In the genomic region with DNA sequence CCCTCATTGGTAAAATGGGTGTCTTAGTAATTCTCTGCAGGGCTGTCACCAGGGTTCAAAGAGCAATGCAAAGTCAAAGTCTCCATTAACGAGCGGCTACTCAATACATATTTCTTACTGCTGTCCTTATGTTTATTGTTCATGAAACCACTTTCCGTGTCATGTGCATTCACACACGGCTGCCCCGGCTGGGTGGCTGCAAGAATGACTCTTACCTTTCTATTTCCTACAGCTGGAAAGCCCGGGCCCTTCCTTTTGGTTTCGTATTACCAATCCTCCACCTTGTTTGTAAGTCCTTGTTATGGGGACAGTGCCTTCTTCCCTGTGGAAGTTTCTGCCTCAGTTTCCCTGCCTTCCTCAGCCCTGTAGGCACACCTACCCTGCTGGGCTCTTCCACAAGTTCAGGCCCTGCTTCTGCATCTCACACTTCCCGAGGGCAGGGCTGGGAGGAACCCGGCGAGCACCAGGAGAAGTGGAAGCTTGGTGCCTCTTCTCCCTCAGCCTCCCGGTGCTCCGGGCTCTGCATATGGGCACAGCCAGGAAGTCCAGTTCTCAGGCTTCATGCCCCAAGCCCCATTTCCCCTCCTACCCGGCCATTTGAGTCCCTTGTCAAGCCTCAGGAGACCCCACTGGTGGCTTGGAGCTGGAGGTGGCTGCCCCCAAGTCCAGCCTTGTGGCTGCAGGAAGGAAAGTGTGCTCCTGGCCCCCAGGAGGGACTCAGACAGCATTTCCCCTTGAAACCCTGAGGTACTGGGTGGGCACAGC, we compare ENCODE assay signal across 12 cellular contexts. TPM values are rescaled to one million over a fixed set of nuclear protein-coding genes. Genes with fewer than 3 reads are reported as not detected.
DNase-seq lines count a peak whose midpoint lies in the region; ATAC-seq and TF ChIP-seq lines count a peak whose summit lies in the region.
"Had no signal": no experiment of that assay in that cellular context is flagged by ENCODE, and none has a peak within 500 bp of the region (broad histone marks: within the 10 kb centered on the region; RNA-seq: fewer than 3 reads in every experiment).

No MANE protein-coding gene starts in this region.

- no peak overlapping the region for H3K27ac ChIP-seq in transverse colon
- H3K27ac ChIP-seq: stomach had no signal

- H3K27me3 ChIP-seq in transverse colon, result no peaks in the 10 kb centered on the region
- H3K27me3 ChIP-seq: stomach had no signal

- H3K36me3 Mint-ChIP-seq in activated CD8-positive, alpha-beta T cell treated with anti-CD3 and anti-CD28 coated beads, Interleukin-2, amount 10 ng/mL, durations not matched to agents 7 days and 5 days (ENCODE audit: low read depth), result peaks cover 74% of the 10 kb centered on the region

- CTCF ChIA-PET in GM10248 (lab: Yijun Ruan, JAX), result interaction anchor here (1.6 to 3.5 kb wide), 3 partner anchors 18 to 39 kb away, joined by 3 to 17 read pairs (median 6); a partner anchor contains a TSS
- CTCF ChIA-PET in activated CD8-positive, alpha-beta T cell treated with anti-CD3 and anti-CD28 coated beads, Interleukin-2, amount 10 ng/mL, durations not matched to agents 7 days and 5 days (lab: Charles Lee), result interaction anchor here (1.6 kb wide), 1 partner anchor 18 kb away, joined by 9 read pairs; a partner anchor contains a TSS

- H3K4me3 ChIP-seq in transverse colon, result no peak overlapping the region
- H3K4me3 ChIP-seq: stomach had no signal

- TF ChIP-seq EP300 in transverse colon (IDR thresholded peaks at IDR 0.05; ENCODE audit: low read depth), result no peak

- peak overlapping the region; percentile 13 for H3K27ac Mint-ChIP-seq in activated CD8-positive, alpha-beta T cell treated with anti-CD3 and anti-CD28 coated beads, Interleukin-2, amount 10 ng/mL, durations not matched to agents 7 days and 5 days

- WGBS in transverse colon (ENCODE audit: low coverage in 1 of 2), 2 donors, result 67 to 79% methylated on average over 7 to 13 of the region's 13 CpGs

- POLR2A ChIA-PET in GM10248 (lab: Yijun Ruan, JAX), result no interaction called here
- POLR2A ChIA-PET in activated CD8-positive, alpha-beta T cell treated with anti-CD3 and anti-CD28 coated beads, Interleukin-2, amount 10 ng/mL, durations not matched to agents 7 days and 5 days (lab: Charles Lee), result interaction anchor here (1.6 kb wide), 1 partner anchor 19 kb away, joined by 5 read pairs; a partner anchor contains a TSS

- no peaks in the 10 kb centered on the region for H3K36me3 ChIP-seq in transverse colon
- H3K36me3 ChIP-seq: stomach had no signal

- H3K4me3 Mint-ChIP-seq in activated CD8-positive, alpha-beta T cell treated with anti-CD3 and anti-CD28 coated beads, Interleukin-2, amount 10 ng/mL, durations not matched to agents 7 days and 5 days, result no peak overlapping the region

- peaks cover 94% of the 10 kb centered on the region for H3K4me1 Mint-ChIP-seq in activated CD8-positive, alpha-beta T cell treated with anti-CD3 and anti-CD28 coated beads, Interleukin-2, amount 10 ng/mL, durations not matched to agents 7 days and 5 days (ENCODE audit: low read depth)

- peaks cover 0 to 4% (median 0%) of the 10 kb centered on the region in 4 donors for H3K4me1 ChIP-seq in transverse colon
- H3K4me1 ChIP-seq: stomach had no signal

- no peak for TF ChIP-seq POLR2A in transverse colon (IDR thresholded peaks at IDR 0.05)

- H3K9me3 Mint-ChIP-seq in activated CD8-positive, alpha-beta T cell treated with anti-CD3 and anti-CD28 coated beads, Interleukin-2, amount 10 ng/mL, durations not matched to agents 7 days and 5 days (ENCODE audit: insufficient read depth), result peaks cover 31% of the 10 kb centered on the region

- TF ChIP-seq CTCF in GM10248 (IDR thresholded peaks at IDR 0.05; ENCODE audit: control extremely low read depth, extremely low read depth, low read depth, missing control alignments) (no peak), transverse colon (IDR thresholded peaks at IDR 0.05) (no peak)

- peak; percentile 41 for ATAC-seq in GM19328 (IDR thresholded peaks at IDR 0.05; ENCODE audit: unreplicated experiment)
- peak; percentile 42 for ATAC-seq in HG03025 (IDR thresholded peaks at IDR 0.05; ENCODE audit: low FRiP score, unreplicated experiment)
- ATAC-seq in activated CD8-positive, alpha-beta T cell treated with anti-CD3 and anti-CD28 coated beads, Interleukin-2, amount 10 ng/mL, durations not matched to agents 7 days and 5 days, result no peak

- in situ Hi-C loops in transverse colon (cut with MboI; ENCODE audit: low pct_ligation_motif_present in 1 of 4, low pct_unique_long_range_greater_than_20kb in 1 of 4, low sequenced_read_pairs in 3 of 4), result no loop called here

- DNase-seq in GM10248 (ENCODE audit: extremely low spot score) (peak; percentile 62), HuH-7 (ENCODE audit: low spot score) (no peak), foreskin melanocyte (no peak), transverse colon (no peak)
- DNase-seq in activated CD8-positive, alpha-beta T cell treated with anti-CD3 and anti-CD28 coated beads, Interleukin-2, amount 10 ng/mL, durations not matched to agents 7 days and 5 days, result no peak
- no peak for DNase-seq in NK-92 treated with Interleukin-12 subunit alpha and Interleukin-12 subunit beta, amount 100 ng/mL, for 24 hours (lab: John Stamatoyannopoulos, UW)
- DNase-seq: activated CD4-positive, CD25-positive, alpha-beta regulatory T cell treated with anti-CD3 and anti-CD28 coated beads, Interleukin-2, amount 50 U/mL, for 72 hours; DMS79; NCI-H748 treated with DMSO at 0.1 percent for 48 hours; stomach had no signal

- H3K9me3 ChIP-seq in transverse colon, result no peaks in the 10 kb centered on the region

- intact Hi-C loops in transverse colon (cut with DNase I; ENCODE audit: low total_unique reads), result no loop called here

- no peaks in the 10 kb centered on the region for H3K27me3 Mint-ChIP-seq in activated CD8-positive, alpha-beta T cell treated with anti-CD3 and anti-CD28 coated beads, Interleukin-2, amount 10 ng/mL, durations not matched to agents 7 days and 5 days (ENCODE audit: low read depth)

RNA-seq across cellular contexts. Expression of a gene that starts 18.7 kb away (rescaled TPM):
- 1 to 10 TPM; 3.6 TPM for total RNA-seq in activated CD8-positive, alpha-beta T cell treated with anti-CD3 and anti-CD28 coated beads, Interleukin-2, amount 10 ng/mL, durations not matched to agents 7 days and 5 days
- 10 to 100 TPM in 1 of 4 donors, 1 to 10 TPM in 3; 4.2 to 16.5 (median 7.7) TPM for total RNA-seq in transverse colon
